ENCODE assay signal across 8 cellular contexts in genomic region chr22:40463017-40463631, GRCh38.
A peak's percentile ranks its signal among the peaks of the same experiment; 100 is the strongest.
DNase-seq lines count a peak whose midpoint lies in the region; ATAC-seq lines count a peak whose summit lies in the region.

No MANE protein-coding gene starts in this region.

- peaks cover 65% of the 10 kb centered on the region for H3K4me1 Mint-ChIP-seq in activated CD4-positive, alpha-beta T cell treated with anti-CD3 and anti-CD28 coated beads for 36 hours
- peaks cover 30 to 61% of the 10 kb centered on the region in 2 donors for H3K4me1 Mint-ChIP-seq in stimulated activated naive B cell treated with anti-CD40 and anti-IgM and Interleukin-4, amounts not matched to agents 10 μg/mL and 1 μg/mL and 100 μg/mL, for 72 hours

- peak overlapping the region; percentile 91 for H3K27ac Mint-ChIP-seq in activated CD4-positive, alpha-beta T cell treated with anti-CD3 and anti-CD28 coated beads for 36 hours
- H3K27ac Mint-ChIP-seq in stimulated activated naive B cell treated with anti-CD40 and anti-IgM and Interleukin-4, amounts not matched to agents 10 μg/mL and 1 μg/mL and 100 μg/mL, for 72 hours, result peak overlapping the region; percentile 96

- H3K9me3 Mint-ChIP-seq in activated CD4-positive, alpha-beta T cell treated with anti-CD3 and anti-CD28 coated beads for 36 hours (ENCODE audit: low read depth), result no peaks in the 10 kb centered on the region
- no peaks in the 10 kb centered on the region for H3K9me3 Mint-ChIP-seq in stimulated activated naive B cell treated with anti-CD40 and anti-IgM and Interleukin-4, amounts not matched to agents 10 μg/mL and 1 μg/mL and 100 μg/mL, for 72 hours

- intact Hi-C loops in activated CD4-positive, alpha-beta T cell treated with anti-CD3 and anti-CD28 coated beads for 36 hours (cut with DNase I, micrococcal nuclease), result loop anchor here (1.0 to 5.0 kb wide), 3 partner anchors 12 to 824 kb away; partner anchors contain the start of genes MRTFA (in 1 of the 2) and RANGAP1 (in 1 of the 2)

- DNase-seq in CD1c-positive myeloid dendritic cell (ENCODE audit: extremely low spot score), result peak; percentile 88
- DNase-seq in activated CD4-positive, alpha-beta T cell treated with anti-CD3 and anti-CD28 coated beads for 36 hours, result peak; percentile 74
- peak; percentile 27 for DNase-seq in globus pallidus (ENCODE audit: low spot score)
- peak; percentile 51 for DNase-seq in stimulated activated naive B cell treated with anti-CD40 and anti-IgM and Interleukin-4, amounts not matched to agents 10 μg/mL and 1 μg/mL and 100 μg/mL, for 72 hours
- DNase-seq in caudate nucleus (lab: John Stamatoyannopoulos, UW), result no peak
- DNase-seq in SW 1271 (lab: John Stamatoyannopoulos, UW), result no peak
- DNase-seq in NCI-H2196 treated with DMSO at 0.1 percent for 48 hours (lab: John Stamatoyannopoulos, UW; ENCODE audit: unreplicated experiment), result no peak

- CTCF ChIA-PET in activated CD4-positive, alpha-beta T cell treated with anti-CD3 and anti-CD28 coated beads for 36 hours (lab: Charles Lee), result interaction anchor here (0.6 to 1.8 kb wide), 10 partner anchors 9 to 921 kb away, joined by 3 to 11 read pairs (median 4); no protein-coding TSS in a partner anchor

- H3K4me3 Mint-ChIP-seq in activated CD4-positive, alpha-beta T cell treated with anti-CD3 and anti-CD28 coated beads for 36 hours, result peak overlapping the region; percentile 87
- peak overlapping the region; percentile 97 to 99 for H3K4me3 Mint-ChIP-seq in stimulated activated naive B cell treated with anti-CD40 and anti-IgM and Interleukin-4, amounts not matched to agents 10 μg/mL and 1 μg/mL and 100 μg/mL, for 72 hours

- ATAC-seq in HG02852 (IDR thresholded peaks at IDR 0.05; ENCODE audit: unreplicated experiment), result peak; percentile 68
- ATAC-seq in activated CD4-positive, alpha-beta T cell treated with anti-CD3 and anti-CD28 coated beads for 36 hours, result peak; percentile 84
- peak; percentile 92 to 95 for ATAC-seq in stimulated activated naive B cell treated with anti-CD40 and anti-IgM and Interleukin-4, amounts not matched to agents 10 μg/mL and 1 μg/mL and 100 μg/mL, for 72 hours (replicated peaks)

- no peak overlapping the region for H3K27ac ChIP-seq in caudate nucleus (ENCODE audit: low read depth, low read length)

- H3K36me3 Mint-ChIP-seq in activated CD4-positive, alpha-beta T cell treated with anti-CD3 and anti-CD28 coated beads for 36 hours (ENCODE audit: low read depth), result peaks cover 16% of the 10 kb centered on the region
- peaks cover 26 to 34% of the 10 kb centered on the region in 2 donors for H3K36me3 Mint-ChIP-seq in stimulated activated naive B cell treated with anti-CD40 and anti-IgM and Interleukin-4, amounts not matched to agents 10 μg/mL and 1 μg/mL and 100 μg/mL, for 72 hours

- H3K27me3 Mint-ChIP-seq in activated CD4-positive, alpha-beta T cell treated with anti-CD3 and anti-CD28 coated beads for 36 hours, result no peaks in the 10 kb centered on the region
- no peaks in the 10 kb centered on the region for H3K27me3 Mint-ChIP-seq in stimulated activated naive B cell treated with anti-CD40 and anti-IgM and Interleukin-4, amounts not matched to agents 10 μg/mL and 1 μg/mL and 100 μg/mL, for 72 hours

- POLR2A ChIA-PET in activated CD4-positive, alpha-beta T cell treated with anti-CD3 and anti-CD28 coated beads for 36 hours (lab: Charles Lee), result interaction anchor here (1.2 kb wide), 1 partner anchor 26 kb away, joined by 3 read pairs; no protein-coding TSS in a partner anchor

Comparison
In these comparisons a context has a peak if more than half of its experiments do, and no peak if none do; other contexts are left out.
1. DNase-seq: peak in CD1c-positive myeloid dendritic cell (single experiment), activated CD4-positive, alpha-beta T cell treated with anti-CD3 and anti-CD28 coated beads for 36 hours (single experiment), globus pallidus (single experiment) and stimulated activated naive B cell treated with anti-CD40 and anti-IgM and Interleukin-4, amounts not matched to agents 10 μg/mL and 1 μg/mL and 100 μg/mL, for 72 hours (single experiment); none in caudate nucleus (0 of 61), SW 1271 (0 of 2) and NCI-H2196 treated with DMSO at 0.1 percent for 48 hours (single experiment).
2. Peak in every context shown above with its lines, with median percentiles within 50 percentile points of each other: ATAC-seq.